ENCODE assay signal across 8 cellular contexts in genomic region chr1:22005261-22006149, GRCh38. TPM values are rescaled to one million over a fixed set of nuclear protein-coding genes. Genes with fewer than 3 reads are reported as not detected.
DNase-seq lines count a peak whose midpoint lies in the region; ATAC-seq and TF ChIP-seq lines count a peak whose summit lies in the region.
"Not testable (repeated sequence)": the region's sequence is repeated elsewhere in the genome, so short reads cannot be mapped to it uniquely, and the experiment has no call there.

No MANE protein-coding gene starts in this region.

- ATAC-seq in SK-N-SH treated with all-trans-retinoic acid at 6 μM for 48 hours (peak; percentile 97), gastrocnemius medialis (peak; percentile 61 to 68)
- peak; percentile 90 to 91 for ATAC-seq in activated naive CD4-positive, alpha-beta T cell treated with anti-CD3 and anti-CD28 coated beads, Interleukin-2, amount 50 U/mL, for 72 hours

- not testable (repeated sequence) for H3K4me1 ChIP-seq in gastrocnemius medialis

- H3K9me3 ChIP-seq in gastrocnemius medialis: not testable (repeated sequence)

- in situ Hi-C loops in gastrocnemius medialis (cut with MboI; ENCODE audit: low sequenced_read_pairs in 4 of 4): not testable (repeated sequence)

- peak; percentile 4 for TF ChIP-seq CTCF in AG04449 (IDR thresholded peaks at IDR 0.05; ENCODE audit: insufficient read depth, low read length, missing control alignments)
- peak; percentile 35; the same call in 1 of the 3 replicates for TF ChIP-seq CTCF in GM12872 (IDR thresholded peaks at IDR 0.05; ENCODE audit: insufficient read depth, low read depth, low read length)
- TF ChIP-seq CTCF in epithelial cell of proximal tubule (conservative IDR thresholded peaks at IDR 0.05; ENCODE audit: low read depth, low read length): peak; percentile 48
- TF ChIP-seq CTCF in gastrocnemius medialis (IDR thresholded peaks at IDR 0.05 in 4 of 5, conservative IDR thresholded peaks at IDR 0.05 in 1 of 5): peak in 2 of 5 experiments; percentile 3 to 39

- H3K27ac ChIP-seq in gastrocnemius medialis: not testable (repeated sequence)

- not testable (repeated sequence) for H3K36me3 Mint-ChIP-seq in activated naive CD4-positive, alpha-beta T cell treated with anti-CD3 and anti-CD28 coated beads, Interleukin-2, amount 50 U/mL, for 72 hours

- not testable (repeated sequence) for H3K9me3 Mint-ChIP-seq in activated naive CD4-positive, alpha-beta T cell treated with anti-CD3 and anti-CD28 coated beads, Interleukin-2, amount 50 U/mL, for 72 hours

- not testable (repeated sequence) for DNase-seq in AG04449 (ENCODE audit: low read depth, low spot score); epithelial cell of proximal tubule (ENCODE audit: low read depth); gastrocnemius medialis
- DNase-seq in NCI-H1092 treated with DMSO at 0.1 percent for 48 hours (lab: John Stamatoyannopoulos, UW) (peak; percentile 37), kidney tubule cell (ENCODE audit: low spot score) (peak; percentile 50)
- DNase-seq in activated naive CD4-positive, alpha-beta T cell treated with anti-CD3 and anti-CD28 coated beads, Interleukin-2, amount 50 U/mL, for 72 hours (ENCODE audit: low spot score in 2 of 2): peak in 1 of 2 donors; percentile 67

- not testable (repeated sequence) for H3K36me3 ChIP-seq in gastrocnemius medialis

- not testable (repeated sequence) for H3K4me3 ChIP-seq in AG04449 (ENCODE audit: low read depth, low read length); epithelial cell of proximal tubule (ENCODE audit: low read depth, low read length); gastrocnemius medialis

- intact Hi-C loops in gastrocnemius medialis (cut with DNase I; ENCODE audit: low total_unique reads): not testable (repeated sequence)

- H3K27ac Mint-ChIP-seq in activated naive CD4-positive, alpha-beta T cell treated with anti-CD3 and anti-CD28 coated beads, Interleukin-2, amount 50 U/mL, for 72 hours: not testable (repeated sequence)

- CTCF ChIA-PET in AG04449 (lab: Yijun Ruan, JAX): interaction anchor here (0.8 to 1.0 kb wide), 4 partner anchors 9 to 159 kb away, joined by 3 to 4 read pairs (median 3); no protein-coding TSS in a partner anchor

- TF ChIP-seq POLR2A in gastrocnemius medialis (IDR thresholded peaks at IDR 0.05): not testable (repeated sequence)

- not testable (repeated sequence) for H3K27me3 ChIP-seq in gastrocnemius medialis

- POLR2A ChIA-PET in AG04449 (lab: Yijun Ruan, JAX): interaction anchor here (0.6 kb wide), 1 partner anchor 194 kb away, joined by 3 read pairs; no protein-coding TSS in a partner anchor

RNA-seq across cellular contexts. Expression of gene CELA3A, which starts 4.0 kb away (rescaled TPM):
- not detected for total RNA-seq in activated naive CD4-positive, alpha-beta T cell treated with anti-CD3 and anti-CD28 coated beads, Interleukin-2, amount 50 U/mL, for 72 hours
- total RNA-seq in epithelial cell of proximal tubule: not detected in 2 replicates
- total RNA-seq in gastrocnemius medialis: not detected

RNA-seq across cellular contexts. Expression of gene CELA3B, which starts 28.7 kb away (rescaled TPM):
- total RNA-seq in activated naive CD4-positive, alpha-beta T cell treated with anti-CD3 and anti-CD28 coated beads, Interleukin-2, amount 50 U/mL, for 72 hours: not detected
- total RNA-seq in epithelial cell of proximal tubule (not detected in 2 replicates), gastrocnemius medialis (not detected)

RNA-seq across cellular contexts. Expression of gene CDC42, which starts 47.0 kb away (rescaled TPM):
- 100 to 1,000 TPM; 266 to 331 TPM for total RNA-seq in activated naive CD4-positive, alpha-beta T cell treated with anti-CD3 and anti-CD28 coated beads, Interleukin-2, amount 50 U/mL, for 72 hours
- total RNA-seq in epithelial cell of proximal tubule (339 and 441 TPM in 2 replicates), gastrocnemius medialis (100 to 1,000 TPM in 3 of 4 donors, 10 to 100 TPM in 1; 77.0 to 111 (median 108) TPM)
